ENCODE assay signal across 9 cellular contexts in genomic region chr1:168498159-168498609, GRCh38. TPM values are rescaled to one million over a fixed set of nuclear protein-coding genes. Genes with fewer than 3 reads are reported as not detected.
DNase-seq lines count a peak whose midpoint lies in the region; TF ChIP-seq lines count a peak whose summit lies in the region.
"Had no signal": no experiment of that assay in that cellular context is flagged by ENCODE, and none has a peak within 500 bp of the region (broad histone marks: within the 10 kb centered on the region; RNA-seq: fewer than 3 reads in every experiment).

No MANE protein-coding gene starts in this region.

- TF ChIP-seq POLR2A in esophagus muscularis mucosa (IDR thresholded peaks at IDR 0.05; ENCODE audit: low read depth): no peak

- no peak overlapping the region for H3K4me3 ChIP-seq in HEK293 (ENCODE audit: low read depth, low read length)
- no peak overlapping the region for H3K4me3 ChIP-seq in esophagus muscularis mucosa
- no peak overlapping the region for H3K4me3 ChIP-seq in CD4-positive, alpha-beta memory T cell (ENCODE audit: low read length in 2 of 2)

- peak overlapping the region; percentile 84 for H3K27ac Mint-ChIP-seq in progenitor cell of endocrine pancreas
- H3K27ac Mint-ChIP-seq in CD4-positive, alpha-beta memory T cell: no peak overlapping the region

- WGBS in esophagus muscularis mucosa: 13% methylated on average over 2 of the region's 2 CpGs

- DNase-seq in NCI-H2171 (lab: John Stamatoyannopoulos, UW) (peak; percentile 50), esophagus muscularis mucosa (ENCODE audit: extremely low spot score) (no peak), progenitor cell of endocrine pancreas (ENCODE audit: low spot score, unreplicated experiment) (no peak), dermis blood vessel endothelial cell (no peak), mesenteric fat pad (ENCODE audit: low spot score) (no peak)
- no peak for DNase-seq in CD4-positive, alpha-beta memory T cell
- DNase-seq: effector CD4-positive, alpha-beta T cell had no signal

- H3K4me1 ChIP-seq in HEK293 (ENCODE audit: control insufficient read depth, insufficient read depth, low read length) (peaks cover 10% of the 10 kb centered on the region), esophagus muscularis mucosa (peaks cover 9 to 46% (median 37%) of the 10 kb centered on the region in 4 donors)
- no peaks in the 10 kb centered on the region for H3K4me1 ChIP-seq in CD4-positive, alpha-beta memory T cell (ENCODE audit: insufficient read depth, low read length)

- H3K36me3 ChIP-seq in HEK293 (ENCODE audit: control insufficient read depth in 2 of 2, insufficient read depth in 1 of 2, low read length in 2 of 2) (no peaks in the 10 kb centered on the region), esophagus muscularis mucosa (no peaks in the 10 kb centered on the region)
- H3K36me3 ChIP-seq in CD4-positive, alpha-beta memory T cell (ENCODE audit: insufficient read depth, low read length): no peaks in the 10 kb centered on the region

- CTCF ChIA-PET in HEK293 (lab: Yijun Ruan, JAX): interaction anchor here (0.7 kb wide), 2 partner anchors 46 to 57 kb away, joined by 3 read pairs; no protein-coding TSS in a partner anchor
- CTCF ChIA-PET in CD4-positive, alpha-beta memory T cell (lab: Charles Lee; ENCODE audit: partially characterized antibody): no interaction called here

- H3K27me3 Mint-ChIP-seq in progenitor cell of endocrine pancreas: no peaks in the 10 kb centered on the region
- H3K27me3 Mint-ChIP-seq in CD4-positive, alpha-beta memory T cell: no peaks in the 10 kb centered on the region

- H3K9me3 Mint-ChIP-seq in progenitor cell of endocrine pancreas (ENCODE audit: low read depth): peaks cover 12% of the 10 kb centered on the region
- H3K9me3 Mint-ChIP-seq in CD4-positive, alpha-beta memory T cell: peaks cover 0 to 3% (median 0%) of the 10 kb centered on the region in 8 donors

- H3K36me3 Mint-ChIP-seq in progenitor cell of endocrine pancreas (ENCODE audit: insufficient read depth): peaks cover 2% of the 10 kb centered on the region
- no peaks in the 10 kb centered on the region for H3K36me3 Mint-ChIP-seq in CD4-positive, alpha-beta memory T cell

- peaks cover 40% of the 10 kb centered on the region for H3K4me1 Mint-ChIP-seq in progenitor cell of endocrine pancreas (ENCODE audit: low read depth)
- peaks cover 3 to 11% (median 8%) of the 10 kb centered on the region in 4 donors for H3K4me1 Mint-ChIP-seq in CD4-positive, alpha-beta memory T cell

- H3K9me3 ChIP-seq in HEK293 (ENCODE audit: control insufficient read depth, insufficient read depth, low read depth, low read length): no peaks in the 10 kb centered on the region
- H3K9me3 ChIP-seq in esophagus muscularis mucosa: no peaks in the 10 kb centered on the region
- no peaks in the 10 kb centered on the region for H3K9me3 ChIP-seq in CD4-positive, alpha-beta memory T cell (ENCODE audit: control insufficient read depth in 1 of 2, low read length in 2 of 2)

- no peak for TF ChIP-seq EP300 in esophagus muscularis mucosa (IDR thresholded peaks at IDR 0.05)

- TF ChIP-seq CTCF in HEK293 (tag by site-specific recombination; IDR thresholded peaks at IDR 0.05) (no peak), esophagus muscularis mucosa (IDR thresholded peaks at IDR 0.05) (no peak), progenitor cell of endocrine pancreas (IDR thresholded peaks at IDR 0.05; ENCODE audit: unreplicated experiment) (no peak)

- POLR2A ChIA-PET in HEK293 (lab: Yijun Ruan, JAX): no interaction called here
- POLR2A ChIA-PET in CD4-positive, alpha-beta memory T cell (lab: Charles Lee; ENCODE audit: partially characterized antibody): no interaction called here

- H3K27ac ChIP-seq in HEK293 (ENCODE audit: extremely low read depth, low read depth, low read length) (no peak overlapping the region), esophagus muscularis mucosa (replicated peaks in 1 of 4) (peak overlapping the region; percentile 32 to 68 (median 61))
- no peak overlapping the region for H3K27ac ChIP-seq in CD4-positive, alpha-beta memory T cell (ENCODE audit: low read depth, low read length)

- no peak overlapping the region for H3K4me3 Mint-ChIP-seq in progenitor cell of endocrine pancreas (ENCODE audit: low read depth)
- H3K4me3 Mint-ChIP-seq in CD4-positive, alpha-beta memory T cell: no peak overlapping the region

- intact Hi-C loops in esophagus muscularis mucosa (cut with DNase I): no loop called here
- intact Hi-C loops in CD4-positive, alpha-beta memory T cell (cut with micrococcal nuclease): no loop called here

- H3K27me3 ChIP-seq in esophagus muscularis mucosa: no peaks in the 10 kb centered on the region
- H3K27me3 ChIP-seq in CD4-positive, alpha-beta memory T cell (ENCODE audit: insufficient read depth, low read length): no peaks in the 10 kb centered on the region

TF ChIP-seq in HEK293, 187 proteins besides CTCF, POLR2A, EP300 and RAD21:
- TF ChIP-seq ZNF155 (tag by site-specific recombination; IDR thresholded peaks at IDR 0.05) (no peak), ZBTB44 (tag by site-specific recombination; IDR thresholded peaks at IDR 0.05) (0 out of 2 replicates have a peak, but pooled peaks have one; percentile 33)
TF ChIP-seq in HEK293: peak in this region for 1.

RNA-seq across cellular contexts. Expression of gene XCL2, which starts 45.6 kb away (rescaled TPM):
- total RNA-seq in esophagus muscularis mucosa (not detected), progenitor cell of endocrine pancreas (not detected in 2 replicates), dermis blood vessel endothelial cell (not detected in 2 replicates), mesenteric fat pad (0.64 TPM)
- not detected for total RNA-seq in CD4-positive, alpha-beta memory T cell
- 1 to 10 TPM; 1.4 to 2.8 TPM for polyA plus RNA-seq in CD4-positive, alpha-beta memory T cell
- total RNA-seq: posterior vena cava had no signal

Comparison
In these comparisons a context has a peak if more than half of its experiments do, and no peak if none do; other contexts are left out.
1. H3K27ac ChIP-seq: peak in esophagus muscularis mucosa (4 of 4); none in HEK293 (single experiment) and CD4-positive, alpha-beta memory T cell (single experiment).